24 cellular contexts compared by ENCODE assay signal in genomic region chr13:107730835-107731234, GRCh38.
DNase-seq lines count a peak whose midpoint lies in the region; ATAC-seq and TF ChIP-seq lines count a peak whose summit lies in the region.
"Had no signal": no experiment of that assay in that cellular context is flagged by ENCODE, and none has a peak within 500 bp of the region (broad histone marks: within the 10 kb centered on the region; RNA-seq: fewer than 3 reads in every experiment).

No MANE protein-coding gene starts in this region.

- whole genome bisulfite sequencing in body of pancreas, 2 donors, result 65 to 82% methylated on average over 5 of the region's 5 CpGs

- H3K27ac ChIP-seq in fibroblast of lung (ENCODE audit: insufficient read depth, low read length), result no peak overlapping the region
- no peak overlapping the region for H3K27ac ChIP-seq in body of pancreas
- H3K27ac ChIP-seq: BLaER1 treated with 17β-estradiol and CSF1 and Interleukin-3, amounts not matched to agents 10 nM and 100 nM; neutrophil; psoas muscle; SJSA1 had no signal

- ATAC-seq in GM18520 (IDR thresholded peaks at IDR 0.05; ENCODE audit: unreplicated experiment), result no peak
- ATAC-seq in body of pancreas, result no peak
- ATAC-seq: activated CD4-positive, alpha-beta T cell treated with anti-CD3 and anti-CD28 coated beads for 36 hours; GM12878; HepG2; left colon; psoas muscle had no signal

- no peaks in the 10 kb centered on the region for H3K36me3 ChIP-seq in fibroblast of lung (ENCODE audit: control insufficient read depth, insufficient read depth, low read length)
- H3K36me3 ChIP-seq in body of pancreas (replicated peaks in 1 of 2; ENCODE audit: insufficient read depth in 1 of 2, low read depth in 2 of 2), result no peaks in the 10 kb centered on the region
- H3K36me3 ChIP-seq: BLaER1 treated with 17β-estradiol and CSF1 and Interleukin-3, amounts not matched to agents 10 nM and 100 nM; neutrophil; SJSA1 had no signal

- H3K79me2 ChIP-seq in fibroblast of lung (ENCODE audit: control insufficient read depth, insufficient read depth, low read length), result no peaks in the 10 kb centered on the region

- H2AFZ ChIP-seq in fibroblast of lung (ENCODE audit: low read length), result no peak overlapping the region

- H3K4me1 ChIP-seq in fibroblast of lung (ENCODE audit: control insufficient read depth, extremely low read depth, insufficient read depth, low read length) (no peaks in the 10 kb centered on the region), body of pancreas (no peaks in the 10 kb centered on the region)
- H3K4me1 ChIP-seq: BLaER1 treated with 17β-estradiol and CSF1 and Interleukin-3, amounts not matched to agents 10 nM and 100 nM; psoas muscle; SJSA1 had no signal

- no peaks in the 10 kb centered on the region for H4K20me1 ChIP-seq in fibroblast of lung (ENCODE audit: control insufficient read depth, extremely low read depth, insufficient read depth, low read length)
- H4K20me1 ChIP-seq: BLaER1 treated with 17β-estradiol and CSF1 and Interleukin-3, amounts not matched to agents 10 nM and 100 nM had no signal

- H3K9ac ChIP-seq in fibroblast of lung (ENCODE audit: insufficient read depth, low read length), result no peak overlapping the region
- H3K9ac ChIP-seq: BLaER1 treated with 17β-estradiol and CSF1 and Interleukin-3, amounts not matched to agents 10 nM and 100 nM had no signal

- intact Hi-C loops in body of pancreas (cut with DNase I), result no loop called here

- H3K4me3 ChIP-seq in fibroblast of lung (replicated peaks in 1 of 4; ENCODE audit: control extremely low read depth in 1 of 4, insufficient read depth in 1 of 4, low read depth in 3 of 4, low read length in 4 of 4), result peak overlapping the region in 1 of 4 experiments; percentile 8
- H3K4me3 ChIP-seq in body of pancreas, result no peak overlapping the region
- H3K4me3 ChIP-seq: BLaER1 treated with 17β-estradiol and CSF1 and Interleukin-3, amounts not matched to agents 10 nM and 100 nM; GM12878; psoas muscle; SJSA1 had no signal

- H3K27me3 ChIP-seq in fibroblast of lung (ENCODE audit: control insufficient read depth, insufficient read depth, low read length), result no peaks in the 10 kb centered on the region
- no peaks in the 10 kb centered on the region for H3K27me3 ChIP-seq in body of pancreas
- H3K27me3 ChIP-seq: BLaER1 treated with 17β-estradiol and CSF1 and Interleukin-3, amounts not matched to agents 10 nM and 100 nM; neutrophil; SJSA1 had no signal

- H3K9me3 ChIP-seq in fibroblast of lung (ENCODE audit: control insufficient read depth, insufficient read depth, low read depth, low read length) (no peaks in the 10 kb centered on the region), body of pancreas (no peaks in the 10 kb centered on the region)
- H3K9me3 ChIP-seq: BLaER1 treated with 17β-estradiol and CSF1 and Interleukin-3, amounts not matched to agents 10 nM and 100 nM; neutrophil; psoas muscle; SJSA1 had no signal

- TF ChIP-seq CTCF in fibroblast of lung (conservative IDR thresholded peaks at IDR 0.05 in 1 of 2, IDR thresholded peaks at IDR 0.05 in 1 of 2; ENCODE audit: low read depth in 1 of 2, low read length in 2 of 2) (no peak), body of pancreas (IDR thresholded peaks at IDR 0.05) (no peak)

- TF ChIP-seq POLR2A in body of pancreas (IDR thresholded peaks at IDR 0.05), result no peak

- DNase-seq in NCI-H2171 treated with DMSO at 0.1 percent for 48 hours (lab: John Stamatoyannopoulos, UW), result peak; percentile 26
- no peak for DNase-seq in NCI-H2171 (lab: John Stamatoyannopoulos, UW)
- peak; percentile 27 for DNase-seq in SK-N-DZ (ENCODE audit: low spot score)
- peak; percentile 43 to 66 for DNase-seq in fibroblast of lung (ENCODE audit: low read depth in 2 of 2)
- DNase-seq in stromal cell of bone marrow (ENCODE audit: low read depth), result peak; percentile 23
- DNase-seq in activated effector memory CD4-positive, alpha-beta T cell treated with Interleukin-2 at 50 U/mL for 16 hours, result no peak
- DNase-seq in body of pancreas, result no peak
- DNase-seq: activated CD4-positive, alpha-beta T cell treated with anti-CD3 and anti-CD28 coated beads for 36 hours; activated T-cell treated with anti-CD3 and anti-CD28 coated beads, Interleukin-2, amount 50 U/mL, for 24 hours; amniotic stem cell; COR-L47; dermis blood vessel endothelial cell; head of caudate nucleus; left colon; mesenchymal stem cell; NCI-H1930; NCI-H510A treated with DMSO at 0.1 percent for 48 hours; psoas muscle had no signal

- no peak overlapping the region for H3K4me2 ChIP-seq in fibroblast of lung (ENCODE audit: extremely low read depth, insufficient read depth, low read length)
- H3K4me2 ChIP-seq: BLaER1 treated with 17β-estradiol and CSF1 and Interleukin-3, amounts not matched to agents 10 nM and 100 nM had no signal

Comparison
In these comparisons a context has a peak if more than half of its experiments do, and no peak if none do; other contexts are left out.
1. DNase-seq: peak in NCI-H2171 treated with DMSO at 0.1 percent for 48 hours (single experiment), SK-N-DZ (single experiment), fibroblast of lung (2 of 2) and stromal cell of bone marrow (single experiment); none in NCI-H2171 (single experiment), activated effector memory CD4-positive, alpha-beta T cell treated with Interleukin-2 at 50 U/mL for 16 hours (single experiment) and body of pancreas (0 of 4).